In the genomic region with DNA sequence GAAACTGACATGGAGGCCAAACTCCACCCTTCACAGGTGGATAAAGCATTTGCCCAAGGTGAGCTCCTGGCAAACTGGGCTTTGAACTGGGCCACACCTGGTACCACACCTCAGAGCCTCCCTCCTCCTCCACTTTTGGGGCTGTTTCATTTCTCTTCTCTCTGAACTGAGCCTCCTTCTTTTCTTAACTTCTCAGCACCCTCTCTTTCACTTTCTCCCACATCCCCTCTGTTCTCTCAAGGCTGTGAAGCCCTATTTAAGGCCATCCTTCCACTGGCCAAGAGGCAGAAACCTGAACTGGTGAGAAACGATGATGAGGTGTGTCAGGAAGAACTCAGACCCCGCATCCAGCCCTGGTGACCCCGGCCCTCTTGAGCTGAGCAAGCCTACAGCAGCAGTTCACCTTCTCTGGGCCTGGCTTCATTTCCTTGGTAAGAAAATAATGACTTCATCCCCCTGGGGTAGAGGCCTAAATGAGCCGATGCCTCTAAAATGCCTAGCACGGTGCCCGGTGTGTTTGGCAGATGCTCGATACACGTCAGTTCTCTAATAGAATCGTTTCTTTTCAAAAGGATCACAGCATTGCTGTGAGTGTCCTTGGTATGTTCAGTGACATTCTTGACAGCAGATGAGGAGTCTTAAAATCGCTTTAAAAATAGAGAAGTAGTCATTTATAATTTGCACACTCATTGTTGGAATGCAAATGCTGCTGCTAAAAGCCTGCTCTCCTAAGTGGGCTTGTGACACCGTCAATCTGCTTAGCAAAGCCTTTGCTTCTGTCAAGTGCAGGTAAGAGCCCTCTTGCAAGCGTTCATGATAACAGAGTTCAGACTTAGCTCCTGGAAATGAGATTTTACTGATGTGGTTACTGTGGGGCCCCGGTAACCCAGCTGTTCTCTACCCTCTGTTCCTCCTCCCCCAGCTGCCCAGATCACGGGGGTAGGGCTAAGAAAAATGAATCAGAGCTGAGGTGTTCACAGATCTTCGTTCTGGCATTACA, we compare ENCODE assay signal across 9 cellular contexts.
A peak's percentile ranks its signal among the peaks of the same experiment; 100 is the strongest.
DNase-seq lines count a peak whose midpoint lies in the region; ATAC-seq lines count a peak whose summit lies in the region.
"Had no signal": no experiment of that assay in that cellular context is flagged by ENCODE, and none has a peak within 500 bp of the region (broad histone marks: within the 10 kb centered on the region; RNA-seq: fewer than 3 reads in every experiment).

No MANE protein-coding gene starts in this region.

- peak; percentile 77 for ATAC-seq in GM18868 (IDR thresholded peaks at IDR 0.05; ENCODE audit: unreplicated experiment)
- ATAC-seq in HG02970 (IDR thresholded peaks at IDR 0.05; ENCODE audit: low FRiP score, unreplicated experiment): no peak

- DNase-seq in NOMO-1 treated with DMSO at 0.1 percent for 48 hours (lab: John Stamatoyannopoulos, UW; ENCODE audit: unreplicated experiment) (peak; percentile 74), HT-29 (ENCODE audit: low spot score) (no peak), MV-4-11 (lab: John Stamatoyannopoulos, UW) (no peak), NCI-H1105 (lab: John Stamatoyannopoulos, UW) (no peak)
- DNase-seq in activated effector memory CD4-positive, alpha-beta T cell treated with anti-CD3 and anti-CD28 coated beads, Interleukin-2, amount 50 U/mL, for 16 hours: peak; percentile 84
- peak; percentile 61 for DNase-seq in stimulated activated CD4-positive, alpha-beta T cell treated with anti-CD3 and anti-CD28 coated beads, Interleukin-4, amount 100 ng/mL, for 1 hour
- DNase-seq: NCI-H345 had no signal

Comparison
In these comparisons a context has a peak if more than half of its experiments do, and no peak if none do; other contexts are left out.
1. DNase-seq: peak in NOMO-1 treated with DMSO at 0.1 percent for 48 hours (single experiment), activated effector memory CD4-positive, alpha-beta T cell treated with anti-CD3 and anti-CD28 coated beads, Interleukin-2, amount 50 U/mL, for 16 hours (single experiment) and stimulated activated CD4-positive, alpha-beta T cell treated with anti-CD3 and anti-CD28 coated beads, Interleukin-4, amount 100 ng/mL, for 1 hour (single experiment); none in HT-29 (single experiment), MV-4-11 (single experiment) and NCI-H1105 (single experiment).